14 cellular contexts compared by ENCODE assay signal in genomic region chr6:108363113-108363512, GRCh38.
DNase-seq lines count a peak whose midpoint lies in the region; ATAC-seq, FAIRE-seq and TF ChIP-seq lines count a peak whose summit lies in the region.
"Had no signal": no experiment of that assay in that cellular context is flagged by ENCODE, and none has a peak within 500 bp of the region (broad histone marks: within the 10 kb centered on the region; RNA-seq: fewer than 3 reads in every experiment).

No MANE protein-coding gene starts in this region.

- TF ChIP-seq POLR2A in HepG2 (IDR thresholded peaks at IDR 0.05; ENCODE audit: insufficient read depth in 1 of 2, low read depth in 2 of 2, low read length in 2 of 2) (no peak), H54 (IDR thresholded peaks at IDR 0.05; ENCODE audit: low read depth, low read length) (no peak)

- H3K36me3 ChIP-seq in mammary epithelial cell (ENCODE audit: insufficient read depth, low read length) (no peaks in the 10 kb centered on the region), astrocyte (ENCODE audit: insufficient read depth, low read length) (no peaks in the 10 kb centered on the region), HepG2 (replicated peaks in 1 of 2; ENCODE audit: control insufficient read depth in 1 of 2, insufficient read depth in 2 of 2, low read length in 2 of 2) (peaks cover 0 to 9% of the 10 kb centered on the region in 2 experiments; a peak in 1 of 5 replicates)

- POLR2A ChIA-PET in MCF 10A (lab: Yijun Ruan, JAX) (interaction anchor here (0.6 to 3.0 kb wide), 3 partner anchors 32 to 102 kb away, joined by 3 to 12 read pairs (median 5); partner anchors contain the start of genes AFG1L and SNX3), HepG2 (lab: Yijun Ruan, JAX) (interaction anchor here (1.3 kb wide), 1 partner anchor 102 kb away, joined by 3 read pairs; the partner anchor contains the start of gene SNX3)

- H3K27ac ChIP-seq in mammary epithelial cell (ENCODE audit: insufficient read depth, low read depth, low read length) (no peak overlapping the region), astrocyte (ENCODE audit: low read depth, low read length) (no peak overlapping the region), HepG2 (ENCODE audit: extremely low read length, insufficient read depth, low read length) (no peak overlapping the region)
- H3K27ac ChIP-seq: BLaER1 treated with 17β-estradiol and CSF1 and Interleukin-3, amounts not matched to agents 10 nM and 100 nM had no signal

- WGBS in mammary epithelial cell (ENCODE audit: low coverage, missing lambda C conversion rate), result 97% methylated on average over 3 of the region's 3 CpGs
- WGBS in HepG2 (ENCODE audit: low lambda C conversion rate), result 23% methylated on average over 3 of the region's 3 CpGs

- BruUV-seq in mammary epithelial cell (replicated peaks; lab: Mats Ljungman, UMichigan) (no TSS peak), MCF 10A (replicated peaks; lab: Mats Ljungman, UMichigan) (no TSS peak), HepG2 (replicated peaks; lab: Mats Ljungman, UMichigan) (no TSS peak)

- no peak overlapping the region for H3K9ac ChIP-seq in mammary epithelial cell (ENCODE audit: insufficient read depth, low read length)
- no peak overlapping the region for H3K9ac ChIP-seq in astrocyte (ENCODE audit: low read length)
- no peak overlapping the region for H3K9ac ChIP-seq in HepG2 (ENCODE audit: insufficient read depth, low read depth, low read length)
- H3K9ac ChIP-seq: BLaER1 treated with 17β-estradiol and CSF1 and Interleukin-3, amounts not matched to agents 10 nM and 100 nM had no signal

- no peaks in the 10 kb centered on the region for H3K27me3 ChIP-seq in mammary epithelial cell (ENCODE audit: insufficient read depth, low read length)
- H3K27me3 ChIP-seq in astrocyte (ENCODE audit: insufficient read depth, low read length), result no peaks in the 10 kb centered on the region
- H3K27me3 ChIP-seq in HepG2 (ENCODE audit: control insufficient read depth in 1 of 2, insufficient read depth in 2 of 2, low read length in 2 of 2), result no peaks in the 10 kb centered on the region
- H3K27me3 ChIP-seq: BLaER1 treated with 17β-estradiol and CSF1 and Interleukin-3, amounts not matched to agents 10 nM and 100 nM had no signal

- TF ChIP-seq CTCF in mammary epithelial cell (conservative IDR thresholded peaks at IDR 0.05 in 1 of 2, IDR thresholded peaks at IDR 0.05 in 1 of 2; ENCODE audit: extremely low read depth in 1 of 2, insufficient read depth in 1 of 2, low read depth in 1 of 2, low read length in 2 of 2) (no peak), MCF 10A (IDR thresholded peaks at IDR 0.05; ENCODE audit: unreplicated experiment) (no peak), astrocyte (IDR thresholded peaks at IDR 0.05; ENCODE audit: insufficient read depth, low read depth, low read length) (no peak), HepG2 (CRISPR knock-in tag; IDR thresholded peaks at IDR 0.05) (no peak)

- TF ChIP-seq EP300 in HepG2 (IDR thresholded peaks at IDR 0.05; ENCODE audit: low read depth in 2 of 2, low read length in 2 of 2), result peak in 1 of 2 experiments; percentile 61; a peak in 1 of 4 replicates
- TF ChIP-seq EP300 in HepG2 (CRISPR knock-in tag; IDR thresholded peaks at IDR 0.05; ENCODE audit: borderline replicate concordance), result no peak

- no peaks in the 10 kb centered on the region for H3K36me3 Mint-ChIP-seq in MCF 10A (ENCODE audit: insufficient read depth, unreplicated experiment)
- H3K36me3 Mint-ChIP-seq in astrocyte (ENCODE audit: low read depth, unreplicated experiment), result peaks cover 3% of the 10 kb centered on the region

- TF ChIP-seq RAD21 in HepG2 (CRISPR knock-in tag; IDR thresholded peaks at IDR 0.05), result no peak

- ATAC-seq in HepG2, result peak; percentile 66; the same call in 2 of the 3 replicates
- no peak for ATAC-seq in HG03565 (IDR thresholded peaks at IDR 0.05; ENCODE audit: unreplicated experiment)

- in situ Hi-C loops in mammary epithelial cell (cut with MboI; ENCODE audit: low sequenced_read_pairs in 2 of 2) (no loop called here), HepG2 (cut with HindIII; ENCODE audit: extremely low pct_ligation_motif_present, low pct_unique_long_range_greater_than_20kb) (no loop called here)

- H3K9me3 Mint-ChIP-seq in MCF 10A (ENCODE audit: unreplicated experiment) (no peaks in the 10 kb centered on the region), astrocyte (ENCODE audit: unreplicated experiment) (no peaks in the 10 kb centered on the region)

- H4K20me1 ChIP-seq in mammary epithelial cell (ENCODE audit: insufficient read depth, low read length), result no peaks in the 10 kb centered on the region
- no peaks in the 10 kb centered on the region for H4K20me1 ChIP-seq in astrocyte (ENCODE audit: insufficient read depth, low read length)
- H4K20me1 ChIP-seq in HepG2 (ENCODE audit: insufficient read depth, low read length), result no peaks in the 10 kb centered on the region
- H4K20me1 ChIP-seq: BLaER1 treated with 17β-estradiol and CSF1 and Interleukin-3, amounts not matched to agents 10 nM and 100 nM had no signal

- no peaks in the 10 kb centered on the region for H3K9me3 ChIP-seq in mammary epithelial cell (replicated peaks; ENCODE audit: insufficient read depth, low read length)
- no peaks in the 10 kb centered on the region for H3K9me3 ChIP-seq in astrocyte (ENCODE audit: insufficient read depth, low read depth, low read length)
- no peaks in the 10 kb centered on the region for H3K9me3 ChIP-seq in HepG2 (ENCODE audit: low read length)
- H3K9me3 ChIP-seq: BLaER1 treated with 17β-estradiol and CSF1 and Interleukin-3, amounts not matched to agents 10 nM and 100 nM had no signal

- H3K79me2 ChIP-seq in mammary epithelial cell (ENCODE audit: insufficient read depth, low read length) (no peaks in the 10 kb centered on the region), astrocyte (ENCODE audit: insufficient read depth, low read length) (no peaks in the 10 kb centered on the region), HepG2 (ENCODE audit: insufficient read depth, low read length) (no peaks in the 10 kb centered on the region)

- dilution Hi-C loops in mammary epithelial cell (cut with HindIII; ENCODE audit: low sequenced_read_pairs), result no loop called here

- H3K27me3 Mint-ChIP-seq in MCF 10A (ENCODE audit: insufficient read depth, unreplicated experiment) (no peaks in the 10 kb centered on the region), astrocyte (ENCODE audit: low read depth, unreplicated experiment) (no peaks in the 10 kb centered on the region)
- H3K27me3 Mint-ChIP-seq: CD4-positive, CD25-positive, alpha-beta regulatory T cell had no signal

- FAIRE-seq in astrocyte (lab: Jason Lieb, UNC) (peak; percentile 23), HepG2 (lab: Jason Lieb, UNC) (peak; percentile 30), H54 (lab: Jason Lieb, UNC) (no peak)
- FAIRE-seq: GM19239 had no signal

- H3K4me2 ChIP-seq in mammary epithelial cell (ENCODE audit: insufficient read depth, low read depth, low read length) (peak overlapping the region; percentile 91), astrocyte (ENCODE audit: low read length) (no peak overlapping the region), HepG2 (ENCODE audit: low read depth, low read length) (no peak overlapping the region)
- H3K4me2 ChIP-seq: BLaER1 treated with 17β-estradiol and CSF1 and Interleukin-3, amounts not matched to agents 10 nM and 100 nM had no signal

- intact Hi-C loops in mammary epithelial cell (cut with micrococcal nuclease), result loop anchor here (5.0 to 10.0 kb wide), 2 partner anchors 101 to 248 kb away; partner anchors contain the start of gene SNX3
- intact Hi-C loops in MCF 10A (cut with micrococcal nuclease), result no loop called here
- intact Hi-C loops in HepG2 (cut with micrococcal nuclease; ENCODE audit: unreplicated experiment), result no loop called here

- H2AFZ ChIP-seq in mammary epithelial cell (ENCODE audit: low read depth, low read length) (no peak overlapping the region), astrocyte (ENCODE audit: low read depth, low read length) (no peak overlapping the region), HepG2 (ENCODE audit: low read length) (no peak overlapping the region)

- no peak for DNase-seq in mammary epithelial cell
- no peak for DNase-seq in MCF 10A (ENCODE audit: unreplicated experiment)
- DNase-seq in astrocyte (ENCODE audit: low read depth), result no peak
- peak; percentile 50 for DNase-seq in HepG2 (ENCODE audit: low spot score)
- DNase-seq in NCI-H510A (lab: John Stamatoyannopoulos, UW), result no peak
- DNase-seq in H54 (ENCODE audit: insufficient read length, low spot score), result no peak
- no peak for DNase-seq in T-helper 1 cell
- DNase-seq: ACHN; CD4-positive, CD25-positive, alpha-beta regulatory T cell; DMS53; H7 had no signal

- no peak overlapping the region for H3K4me3 Mint-ChIP-seq in MCF 10A (ENCODE audit: unreplicated experiment)
- H3K4me3 Mint-ChIP-seq in astrocyte (ENCODE audit: unreplicated experiment), result no peak overlapping the region

- H3K4me1 Mint-ChIP-seq in MCF 10A (ENCODE audit: insufficient read depth, unreplicated experiment), result peaks cover 5% of the 10 kb centered on the region
- H3K4me1 Mint-ChIP-seq in astrocyte (ENCODE audit: low read depth, unreplicated experiment), result peaks cover 25% of the 10 kb centered on the region

- CTCF ChIA-PET in mammary epithelial cell (lab: Charles Lee; ENCODE audit: low non-redundant PET), result interaction anchor here (0.6 kb wide), 1 partner anchor 129 kb away, joined by 3 read pairs; no protein-coding TSS in a partner anchor
- CTCF ChIA-PET in MCF 10A (lab: Yijun Ruan, JAX), result no interaction called here
- CTCF ChIA-PET in HepG2 (lab: Yijun Ruan, JAX; ENCODE audit: low intra/inter-chr PET ratio, low total read pairs), result no interaction called here

- H3K4me1 ChIP-seq in mammary epithelial cell (ENCODE audit: insufficient read depth, low read length) (peaks cover 4% of the 10 kb centered on the region), astrocyte (ENCODE audit: insufficient read depth, low read length) (peaks cover 9% of the 10 kb centered on the region), HepG2 (ENCODE audit: insufficient read depth, low read length) (peaks cover 16% of the 10 kb centered on the region)

- H3K27ac Mint-ChIP-seq in MCF 10A (ENCODE audit: low read depth, unreplicated experiment) (no peak overlapping the region), astrocyte (ENCODE audit: unreplicated experiment) (no peak overlapping the region)

- H3K4me3 ChIP-seq in mammary epithelial cell (replicated peaks in 1 of 3; ENCODE audit: insufficient read depth in 1 of 3, low read depth in 2 of 3, low read length in 3 of 3) (no peak overlapping the region), astrocyte (ENCODE audit: insufficient read depth, low read depth, low read length) (no peak overlapping the region), HepG2 (replicated peaks in 1 of 3; ENCODE audit: insufficient read depth in 1 of 3, low read depth in 2 of 3, low read length in 3 of 3) (no peak overlapping the region)
- H3K4me3 ChIP-seq: BLaER1 treated with 17β-estradiol and CSF1 and Interleukin-3, amounts not matched to agents 10 nM and 100 nM had no signal

TF ChIP-seq in HepG2, 621 proteins besides CTCF, POLR2A, EP300 and RAD21 (continues in another document):
- 0 out of 2 replicates have a peak, but pooled peaks have one; percentile 22 for TF ChIP-seq SAP130 (CRISPR knock-in tag; IDR thresholded peaks at IDR 0.05; ENCODE audit: low read depth)
